Comparison of ENCODE assay signal across 21 cellular contexts in the genomic region with DNA sequence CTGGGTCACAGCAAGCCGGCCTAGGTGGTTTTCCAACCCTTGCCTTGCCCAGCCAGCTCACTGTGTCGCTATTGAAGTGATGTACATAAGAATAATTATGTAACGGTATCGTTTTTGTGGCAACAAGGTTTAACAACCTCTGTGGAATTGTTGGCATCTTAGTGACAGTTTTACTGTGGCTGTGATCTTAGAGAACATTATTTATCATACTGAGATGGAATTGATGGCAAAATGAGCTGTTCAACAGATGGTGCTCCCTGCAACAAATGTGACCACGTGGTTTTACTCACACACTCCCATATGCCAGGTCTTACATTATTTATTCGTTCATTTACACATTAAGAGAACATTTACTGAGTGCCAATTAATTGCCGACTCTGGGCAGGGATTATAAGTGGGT.
DNase-seq lines count a peak whose midpoint lies in the region; ATAC-seq and TF ChIP-seq lines count a peak whose summit lies in the region.
"Had no signal": no experiment of that assay in that cellular context is flagged by ENCODE, and none has a peak within 500 bp of the region (broad histone marks: within the 10 kb centered on the region; RNA-seq: fewer than 3 reads in every experiment).

No MANE protein-coding gene starts in this region.

- H3K4me1 ChIP-seq in Panc1 (ENCODE audit: control insufficient read depth, insufficient read depth, low read length), result peaks cover 9% of the 10 kb centered on the region; the same call in 1 of the 2 replicates
- H3K4me1 ChIP-seq in CD4-positive, alpha-beta memory T cell (ENCODE audit: insufficient read depth, low read length), result no peaks in the 10 kb centered on the region
- H3K4me1 ChIP-seq: BE2C, Caco-2 had no signal

- intact Hi-C loops in Panc1 (cut with micrococcal nuclease; ENCODE audit: unreplicated experiment), result no loop called here
- intact Hi-C loops in Calu3 (cut with micrococcal nuclease; ENCODE audit: unreplicated experiment), result no loop called here
- intact Hi-C loops in CD4-positive, alpha-beta memory T cell (cut with micrococcal nuclease), result no loop called here

- H3K27me3 Mint-ChIP-seq in glutamatergic neuron (ENCODE audit: unreplicated experiment) (peaks cover 4% of the 10 kb centered on the region), Calu3 (ENCODE audit: unreplicated experiment) (peaks cover 30% of the 10 kb centered on the region)
- peaks cover 9 to 19% of the 10 kb centered on the region in 2 donors for H3K27me3 Mint-ChIP-seq in CD4-positive, alpha-beta memory T cell
- H3K27me3 Mint-ChIP-seq: CD4-positive, CD25-positive, alpha-beta regulatory T cell had no signal

- no peaks in the 10 kb centered on the region for H3K9me3 ChIP-seq in Panc1 (ENCODE audit: control insufficient read depth, insufficient read depth, low read depth, low read length)
- no peaks in the 10 kb centered on the region for H3K9me3 ChIP-seq in CD4-positive, alpha-beta memory T cell (ENCODE audit: control insufficient read depth in 1 of 2, low read length in 2 of 2)
- H3K9me3 ChIP-seq: BE2C, Caco-2 had no signal

- in situ Hi-C loops in Panc1 (cut with HindIII; ENCODE audit: low pct_unique_long_range_greater_than_20kb, low sequenced_read_pairs), result no loop called here

- ATAC-seq in Panc1, result no peak

- H3K4me3 Mint-ChIP-seq in glutamatergic neuron (ENCODE audit: unreplicated experiment), result no peak overlapping the region
- H3K4me3 Mint-ChIP-seq in Calu3 (ENCODE audit: low read depth, unreplicated experiment), result no peak overlapping the region
- H3K4me3 Mint-ChIP-seq in CD4-positive, alpha-beta memory T cell, result no peak overlapping the region
- H3K4me3 Mint-ChIP-seq: CD4-positive, CD25-positive, alpha-beta regulatory T cell; HFFc6 had no signal

- H3K36me3 ChIP-seq in Panc1 (ENCODE audit: control insufficient read depth, insufficient read depth, low read length), result no peaks in the 10 kb centered on the region
- no peaks in the 10 kb centered on the region for H3K36me3 ChIP-seq in CD4-positive, alpha-beta memory T cell (ENCODE audit: insufficient read depth, low read length)
- H3K36me3 ChIP-seq: BE2C had no signal

- peak; percentile 58 for DNase-seq in AG10803 (ENCODE audit: low read depth)
- peak; percentile 73 for DNase-seq in NCI-H1694 (lab: John Stamatoyannopoulos, UW)
- no peak for DNase-seq in Panc1 (ENCODE audit: low read depth, low spot score)
- no peak for DNase-seq in glutamatergic neuron
- DNase-seq in Calu3, result no peak
- DNase-seq in NCI-H748 treated with DMSO at 0.1 percent for 48 hours (lab: John Stamatoyannopoulos, UW), result no peak
- no peak for DNase-seq in NCI-H128 (lab: John Stamatoyannopoulos, UW; ENCODE audit: unreplicated experiment)
- no peak for DNase-seq in CD4-positive, alpha-beta memory T cell
- DNase-seq: 8988T; BE2C; Caco-2; CD4-positive, CD25-positive, alpha-beta regulatory T cell; H7; HFFc6; NCI-H1436 treated with DMSO at 0.1 percent for 48 hours; NCI-H2081 treated with DMSO at 0.1 percent for 48 hours; NCI-H510A treated with DMSO at 0.1 percent for 48 hours; NK-92 treated with Interleukin-12 subunit alpha and Interleukin-12 subunit beta, amount 100 ng/mL, for 24 hours; SHP77 had no signal

- POLR2A ChIA-PET in Panc1 (lab: Charles Lee), result no interaction called here
- POLR2A ChIA-PET in CD4-positive, alpha-beta memory T cell (lab: Charles Lee; ENCODE audit: partially characterized antibody), result no interaction called here

- TF ChIP-seq CTCF in AG10803 (conservative IDR thresholded peaks at IDR 0.05; ENCODE audit: low read length), result no peak
- no peak for TF ChIP-seq CTCF in Panc1 (IDR thresholded peaks at IDR 0.05)
- TF ChIP-seq CTCF in glutamatergic neuron (IDR thresholded peaks at IDR 0.05; ENCODE audit: partially characterized antibody, unreplicated experiment), result no peak
- no peak for TF ChIP-seq CTCF in Calu3 (IDR thresholded peaks at IDR 0.05; ENCODE audit: unreplicated experiment)

- CTCF ChIA-PET in Panc1 (lab: Charles Lee) (no interaction called here), Calu3 (lab: Charles Lee) (no interaction called here)
- CTCF ChIA-PET in CD4-positive, alpha-beta memory T cell (lab: Charles Lee; ENCODE audit: partially characterized antibody), result no interaction called here

- H3K27ac ChIP-seq in Panc1 (ENCODE audit: low read length), result peak overlapping the region; percentile 36; the same call in 1 of the 2 replicates
- H3K27ac ChIP-seq in CD4-positive, alpha-beta memory T cell (ENCODE audit: low read depth, low read length), result no peak overlapping the region
- H3K27ac ChIP-seq: HL-60, SK-N-MC had no signal

- no peak overlapping the region for H3K4me3 ChIP-seq in AG10803 (ENCODE audit: low read length)
- no peak overlapping the region for H3K4me3 ChIP-seq in Panc1 (ENCODE audit: low read depth in 2 of 2, low read length in 2 of 2)
- H3K4me3 ChIP-seq in CD4-positive, alpha-beta memory T cell (ENCODE audit: low read length in 2 of 2), result no peak overlapping the region
- H3K4me3 ChIP-seq: SK-N-MC had no signal

- BruUV-seq in Panc1 (replicated peaks; lab: Mats Ljungman, UMichigan) (no TSS peak), Calu3 (replicated peaks; lab: Mats Ljungman, UMichigan) (no TSS peak)

- peaks cover 10% of the 10 kb centered on the region for H3K9me3 Mint-ChIP-seq in glutamatergic neuron (ENCODE audit: unreplicated experiment)
- H3K9me3 Mint-ChIP-seq in Calu3 (ENCODE audit: low read depth, unreplicated experiment), result no peaks in the 10 kb centered on the region
- H3K9me3 Mint-ChIP-seq in CD4-positive, alpha-beta memory T cell, result peaks cover 0 to 2% (median 0%) of the 10 kb centered on the region in 8 donors
- H3K9me3 Mint-ChIP-seq: CD4-positive, CD25-positive, alpha-beta regulatory T cell; HFFc6 had no signal

- H3K27ac Mint-ChIP-seq in glutamatergic neuron (ENCODE audit: unreplicated experiment) (peak overlapping the region; percentile 77), Calu3 (ENCODE audit: unreplicated experiment) (no peak overlapping the region)
- no peak overlapping the region for H3K27ac Mint-ChIP-seq in CD4-positive, alpha-beta memory T cell
- H3K27ac Mint-ChIP-seq: CD4-positive, CD25-positive, alpha-beta regulatory T cell; HFFc6 had no signal

- H3K4me1 Mint-ChIP-seq in glutamatergic neuron (ENCODE audit: low read depth, unreplicated experiment), result peaks cover 24% of the 10 kb centered on the region
- peaks cover 1% of the 10 kb centered on the region for H3K4me1 Mint-ChIP-seq in Calu3 (ENCODE audit: low read depth, unreplicated experiment)
- no peaks in the 10 kb centered on the region for H3K4me1 Mint-ChIP-seq in CD4-positive, alpha-beta memory T cell

- no peaks in the 10 kb centered on the region for H3K36me3 Mint-ChIP-seq in glutamatergic neuron (ENCODE audit: unreplicated experiment)
- no peaks in the 10 kb centered on the region for H3K36me3 Mint-ChIP-seq in Calu3 (ENCODE audit: insufficient read depth, unreplicated experiment)
- no peaks in the 10 kb centered on the region for H3K36me3 Mint-ChIP-seq in CD4-positive, alpha-beta memory T cell
- H3K36me3 Mint-ChIP-seq: CD4-positive, CD25-positive, alpha-beta regulatory T cell had no signal

- no peaks in the 10 kb centered on the region for H3K27me3 ChIP-seq in Panc1 (ENCODE audit: control insufficient read depth, insufficient read depth, low read length)
- H3K27me3 ChIP-seq in CD4-positive, alpha-beta memory T cell (ENCODE audit: insufficient read depth, low read length), result no peaks in the 10 kb centered on the region

Comparison
In these comparisons a context has a peak if more than half of its experiments do, and no peak if none do; other contexts are left out.
1. DNase-seq: peak in AG10803 (single experiment) and NCI-H1694 (single experiment); none in Panc1 (single experiment), glutamatergic neuron (single experiment), Calu3 (single experiment), NCI-H748 treated with DMSO at 0.1 percent for 48 hours (single experiment), NCI-H128 (single experiment) and CD4-positive, alpha-beta memory T cell (0 of 5).